ENCODE assay signal across 9 cellular contexts in the genomic region with DNA sequence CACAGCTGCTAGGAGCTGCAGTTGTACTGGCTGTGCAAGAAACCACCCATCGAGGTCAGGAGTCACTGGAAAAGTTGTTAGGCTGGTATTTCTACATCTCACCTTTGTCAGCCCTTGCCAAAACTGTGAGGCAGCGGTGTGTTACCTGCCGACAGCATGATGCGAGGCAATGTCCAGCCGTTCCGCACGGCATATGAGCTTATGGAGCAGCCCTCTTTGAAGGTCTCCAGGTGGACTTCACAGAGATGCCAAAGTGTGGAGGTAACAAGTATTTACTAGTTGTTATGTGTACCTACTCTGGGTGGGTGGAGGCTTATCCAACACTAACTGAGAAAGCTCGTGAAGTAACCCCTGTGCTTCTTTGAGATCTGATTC. TPM values are rescaled to one million over a fixed set of nuclear protein-coding genes. Genes with fewer than 3 reads are reported as not detected.
"Had no signal": no experiment of that assay in that cellular context is flagged by ENCODE, and none has a peak within 500 bp of the region (broad histone marks: within the 10 kb centered on the region; RNA-seq: fewer than 3 reads in every experiment).

No MANE protein-coding gene starts in this region.

RNA-seq across cellular contexts. Expression of a gene that starts 6.9 kb away (rescaled TPM):
- total RNA-seq: LHCN-M2, MCF 10A, NCI-H460, OCI-LY7, Right ventricle myocardium inferior, RPMI7951, SJCRH30, SK-MEL-5, T-cell had no signal

RNA-seq across cellular contexts. Expression of a gene that starts 24.2 kb away (rescaled TPM):
- total RNA-seq: LHCN-M2, MCF 10A, NCI-H460, OCI-LY7, Right ventricle myocardium inferior, RPMI7951, SJCRH30, T-cell had no signal

RNA-seq across cellular contexts. Expression of a gene that starts 41.3 kb away (rescaled TPM):
- total RNA-seq: LHCN-M2, MCF 10A, NCI-H460, OCI-LY7, Right ventricle myocardium inferior, RPMI7951, SJCRH30, SK-MEL-5 had no signal

RNA-seq across cellular contexts. Expression of a gene that starts 51.7 kb away (rescaled TPM):
- total RNA-seq: LHCN-M2, MCF 10A, NCI-H460, OCI-LY7, Right ventricle myocardium inferior, RPMI7951, SJCRH30, T-cell had no signal
